Comparison of ENCODE assay signal across 11 cellular contexts in genomic region chr7:44912775-44913347, GRCh38.
A peak's percentile ranks its signal among the peaks of the same experiment; 100 is the strongest.
DNase-seq lines count a peak whose midpoint lies in the region; ATAC-seq and TF ChIP-seq lines count a peak whose summit lies in the region.
"Had no signal": no experiment of that assay in that cellular context is flagged by ENCODE, and none has a peak within 500 bp of the region (broad histone marks: within the 10 kb centered on the region; RNA-seq: fewer than 3 reads in every experiment).

No MANE protein-coding gene starts in this region.

- no peak for DNase-seq in activated naive CD4-positive, alpha-beta T cell (lab: John Stamatoyannopoulos, UW)
- DNase-seq in epithelial cell of esophagus (ENCODE audit: low read depth): peak; percentile 36
- DNase-seq in substantia nigra (lab: John Stamatoyannopoulos, UW): peak in 2 of 49 donors; percentile 15 to 22
- DNase-seq in GM10248 (ENCODE audit: extremely low spot score): no peak
- no peak for DNase-seq in central memory CD4-positive, alpha-beta T cell
- DNase-seq: NCI-H1930, SHP77 treated with DMSO at 0.1 percent for 48 hours had no signal

- peaks cover 1% of the 10 kb centered on the region for H3K27me3 Mint-ChIP-seq in activated naive CD4-positive, alpha-beta T cell treated with anti-CD3 and anti-CD28 coated beads, Interleukin-2, amount 50 U/mL, for 24 hours

- POLR2A ChIA-PET in GM10248 (lab: Yijun Ruan, JAX): no interaction called here

- H3K9me3 Mint-ChIP-seq in activated naive CD4-positive, alpha-beta T cell treated with anti-CD3 and anti-CD28 coated beads, Interleukin-2, amount 50 U/mL, for 24 hours: no peaks in the 10 kb centered on the region

- CTCF ChIA-PET in GM10248 (lab: Yijun Ruan, JAX): interaction anchor here (1.1 to 1.5 kb wide), 5 partner anchors 9 to 66 kb away, joined by 3 to 6 read pairs (median 3); no protein-coding TSS in a partner anchor

- peak; percentile 54 for ATAC-seq in SK-N-SH treated with all-trans-retinoic acid at 6 μM for 48 hours
- no peak for ATAC-seq in GM21825 (IDR thresholded peaks at IDR 0.05; ENCODE audit: unreplicated experiment)

- H3K4me3 ChIP-seq in epithelial cell of esophagus (ENCODE audit: low read length): no peak overlapping the region
- H3K4me3 ChIP-seq: vagina had no signal

- H3K4me1 Mint-ChIP-seq in activated naive CD4-positive, alpha-beta T cell treated with anti-CD3 and anti-CD28 coated beads, Interleukin-2, amount 50 U/mL, for 24 hours: peaks cover 12% of the 10 kb centered on the region

- no peaks in the 10 kb centered on the region for H3K36me3 Mint-ChIP-seq in activated naive CD4-positive, alpha-beta T cell treated with anti-CD3 and anti-CD28 coated beads, Interleukin-2, amount 50 U/mL, for 24 hours

- TF ChIP-seq CTCF in epithelial cell of esophagus (IDR thresholded peaks at IDR 0.05; ENCODE audit: insufficient read depth, low read depth, low read length, missing control alignments) (no peak), GM10248 (IDR thresholded peaks at IDR 0.05; ENCODE audit: control extremely low read depth, extremely low read depth, low read depth, missing control alignments) (no peak)

- peak overlapping the region; percentile 46 for H3K27ac Mint-ChIP-seq in activated naive CD4-positive, alpha-beta T cell treated with anti-CD3 and anti-CD28 coated beads, Interleukin-2, amount 50 U/mL, for 24 hours

- H3K27ac ChIP-seq in substantia nigra (ENCODE audit: low read depth, low read length, poor library complexity, severe bottlenecking): peak overlapping the region; percentile 61
- H3K27ac ChIP-seq: vagina had no signal

- H3K4me3 Mint-ChIP-seq in activated naive CD4-positive, alpha-beta T cell treated with anti-CD3 and anti-CD28 coated beads, Interleukin-2, amount 50 U/mL, for 24 hours: no peak overlapping the region

TF ChIP-seq in SK-N-SH treated with all-trans-retinoic acid at 6 μM for 48 hours, 23 proteins besides CTCF, POLR2A, EP300 and RAD21:
- TF ChIP-seq RARB (CRISPR knock-in tag; IDR thresholded peaks at IDR 0.05) (no peak), TOX (CRISPR knock-in tag; IDR thresholded peaks at IDR 0.05; ENCODE audit: borderline replicate concordance) (no peak), ZFP3 (CRISPR knock-in tag; IDR thresholded peaks at IDR 0.05) (no peak), ZNF565 (CRISPR knock-in tag; conservative IDR thresholded peaks at IDR 0.05; ENCODE audit: low read depth) (no peak), ZNF8 (CRISPR knock-in tag; IDR thresholded peaks at IDR 0.05) (no peak), ARNTL (CRISPR knock-in tag; IDR thresholded peaks at IDR 0.05; ENCODE audit: borderline replicate concordance, low read depth) (no peak), OSR1 (CRISPR knock-in tag; IDR thresholded peaks at IDR 0.05) (no peak), TCF4 (CRISPR knock-in tag; IDR thresholded peaks at IDR 0.05; ENCODE audit: borderline replicate concordance) (no peak), TSHZ2 (CRISPR knock-in tag; IDR thresholded peaks at IDR 0.05) (no peak)
